In genomic region chr11:34335331-34335730, GRCh38 we compare ENCODE assay signal across 14 cellular contexts.
"Had no signal": no experiment of that assay in that cellular context is flagged by ENCODE, and none has a peak within 500 bp of the region (broad histone marks: within the 10 kb centered on the region; RNA-seq: fewer than 3 reads in every experiment).

No MANE protein-coding gene starts in this region.

- H3K4me3 ChIP-seq: adrenal gland, gastrocnemius medialis, heart left ventricle, tibial nerve had no signal

- DNase-seq: activated CD4-positive, alpha-beta memory T cell treated with anti-CD3 and anti-CD28 coated beads for 36 hours; activated CD4-positive, alpha-beta T cell treated with anti-CD3 and anti-CD28 coated beads for 1 hour; activated CD8-positive, alpha-beta memory T cell treated with anti-CD3 and anti-CD28 coated beads, Interleukin-2, amount 50 U/mL, for 48 hours; activated naive CD4-positive, alpha-beta T cell treated with anti-CD3 and anti-CD28 coated beads, Interleukin-2, amount 10 ng/mL, durations not matched to agents 7 days and 5 days; adrenal gland; gastrocnemius medialis; heart left ventricle; mesendoderm; stimulated activated CD4-positive, alpha-beta T cell treated with anti-CD3 and anti-CD28 coated beads, Interleukin-12 subunit alpha, Interleukin-12 subunit beta, amount 100 ng/mL, for 4 hours; stimulated activated CD4-positive, alpha-beta T cell treated with anti-CD3 and anti-CD28 coated beads, Interleukin-2, amount 100 ng/mL, for 24 hours; T-cell; T-helper 9 cell had no signal

- H3K9me3 ChIP-seq: adrenal gland, gastrocnemius medialis, heart left ventricle, tibial nerve had no signal

- ATAC-seq: gastrocnemius medialis; heart left ventricle; natural killer cell treated with Interleukin-12 subunit alpha and Interleukin-12 subunit beta and Interleukin-15 and Interleukin-18, amount 100 ng/mL, for 72 hours; T-cell had no signal

- H3K36me3 ChIP-seq: adrenal gland, gastrocnemius medialis, heart left ventricle, tibial nerve had no signal

- H3K27me3 ChIP-seq: adrenal gland, gastrocnemius medialis, heart left ventricle, tibial nerve had no signal

- H3K27ac ChIP-seq: adrenal gland, gastrocnemius medialis, heart left ventricle, tibial nerve had no signal
